Comparison of ENCODE assay signal across 9 cellular contexts in the genomic region with DNA sequence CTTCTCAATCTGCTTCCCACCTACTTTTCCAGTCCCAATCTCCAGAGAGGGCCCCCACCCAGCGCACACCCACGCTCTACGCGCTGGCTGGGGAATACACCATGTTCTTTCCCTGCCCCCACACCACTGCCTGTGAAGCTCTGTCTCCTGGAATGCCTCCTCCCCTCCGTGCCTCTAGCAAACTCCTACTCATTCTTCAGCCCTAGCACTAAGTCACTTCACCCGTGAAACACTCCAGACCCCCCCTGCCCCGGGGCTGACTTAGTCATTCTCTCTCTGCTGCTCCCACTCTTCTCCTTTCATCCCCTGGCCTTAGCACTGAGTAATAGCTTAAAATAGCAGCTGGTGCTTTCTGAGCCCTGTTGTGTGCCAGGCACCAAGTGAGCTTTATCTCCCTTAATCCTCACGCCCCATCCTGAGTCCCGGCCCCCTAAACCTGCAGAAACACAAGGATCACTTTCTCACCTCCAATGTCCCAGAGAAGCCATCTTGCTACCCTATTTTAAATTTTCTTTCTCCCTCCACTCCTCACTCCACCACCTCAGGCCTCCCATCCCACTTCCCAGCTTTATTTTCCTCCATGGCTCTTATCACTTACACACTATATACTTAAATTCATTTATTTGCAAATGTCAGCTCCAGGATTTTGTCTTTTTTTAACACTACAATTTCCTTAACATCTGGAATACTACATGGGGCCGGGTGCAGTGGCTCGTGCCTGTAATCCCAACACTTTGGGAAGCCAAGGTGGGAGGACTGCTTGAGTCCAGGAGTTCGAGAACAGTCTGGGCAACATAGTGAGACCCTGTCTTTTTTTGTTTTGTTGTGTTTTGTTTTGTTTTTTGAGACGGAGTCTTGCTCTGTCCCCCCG. TPM values are rescaled to one million over a fixed set of nuclear protein-coding genes. Genes with fewer than 3 reads are reported as not detected.
A peak's percentile ranks its signal among the peaks of the same experiment; 100 is the strongest.
DNase-seq lines count a peak whose midpoint lies in the region; ATAC-seq and TF ChIP-seq lines count a peak whose summit lies in the region.
"Had no signal": no experiment of that assay in that cellular context is flagged by ENCODE, and none has a peak within 500 bp of the region (broad histone marks: within the 10 kb centered on the region; RNA-seq: fewer than 3 reads in every experiment).

No MANE protein-coding gene starts in this region.

- 39 to 42% methylated on average over 14 of the region's 14 CpGs for WGBS in esophagus squamous epithelium, 2 donors
- WGBS in upper lobe of left lung, 2 donors = 55 to 56% methylated on average over 14 of the region's 14 CpGs

- H3K4me3 ChIP-seq in H7 (ENCODE audit: insufficient read depth, low read depth, low read length) (no peak overlapping the region), WERI-Rb-1 (ENCODE audit: low read depth, low read length) (peak overlapping the region; percentile 37), esophagus squamous epithelium (no peak overlapping the region), upper lobe of left lung (no peak overlapping the region)

- no peaks in the 10 kb centered on the region for H3K36me3 ChIP-seq in H7 (replicated peaks; ENCODE audit: control insufficient read depth, insufficient read depth, low read length)
- no peaks in the 10 kb centered on the region for H3K36me3 ChIP-seq in WERI-Rb-1
- no peaks in the 10 kb centered on the region for H3K36me3 ChIP-seq in esophagus squamous epithelium
- H3K36me3 ChIP-seq in upper lobe of left lung = no peaks in the 10 kb centered on the region

- ATAC-seq in upper lobe of left lung (ENCODE audit: low FRiP score in 2 of 2) = peak; percentile 61 to 83
- no peak for ATAC-seq in HG03025 (IDR thresholded peaks at IDR 0.05; ENCODE audit: low FRiP score, unreplicated experiment)
- ATAC-seq in GM21367 (IDR thresholded peaks at IDR 0.05; ENCODE audit: unreplicated experiment) = no peak

- H3K9me3 ChIP-seq in WERI-Rb-1 (ENCODE audit: severe bottlenecking) = no peaks in the 10 kb centered on the region
- H3K9me3 ChIP-seq in esophagus squamous epithelium = no peaks in the 10 kb centered on the region
- H3K9me3 ChIP-seq in upper lobe of left lung = no peaks in the 10 kb centered on the region

- H3K9me3 Mint-ChIP-seq in osteocyte (ENCODE audit: unreplicated experiment) = no peaks in the 10 kb centered on the region

- TF ChIP-seq CTCF in WERI-Rb-1 (IDR thresholded peaks at IDR 0.05; ENCODE audit: low read depth, low read length) (no peak), esophagus squamous epithelium (IDR thresholded peaks at IDR 0.05) (no peak), osteocyte (IDR thresholded peaks at IDR 0.05) (no peak), upper lobe of left lung (IDR thresholded peaks at IDR 0.05) (no peak)

- TF ChIP-seq POLR2A in esophagus squamous epithelium (IDR thresholded peaks at IDR 0.05) = no peak
- no peak for TF ChIP-seq POLR2A in upper lobe of left lung (IDR thresholded peaks at IDR 0.05)

- intact Hi-C loops in esophagus squamous epithelium (cut with DNase I) = no loop called here

- H3K27me3 ChIP-seq in H7 (ENCODE audit: control insufficient read depth, insufficient read depth, low read length) (no peaks in the 10 kb centered on the region; the same call in 1 of the 2 replicates), WERI-Rb-1 (ENCODE audit: insufficient read depth, low read depth, severe bottlenecking) (no peaks in the 10 kb centered on the region), esophagus squamous epithelium (no peaks in the 10 kb centered on the region), upper lobe of left lung (no peaks in the 10 kb centered on the region)

- peaks cover 20 to 75% (median 33%) of the 10 kb centered on the region in 3 donors for H3K4me1 ChIP-seq in esophagus squamous epithelium
- peaks cover 6 to 30% (median 25%) of the 10 kb centered on the region in 4 donors for H3K4me1 ChIP-seq in upper lobe of left lung

- no peak overlapping the region for H3K27ac Mint-ChIP-seq in osteocyte (ENCODE audit: unreplicated experiment)

- H3K27ac ChIP-seq in WERI-Rb-1 (peak overlapping the region; percentile 63), esophagus squamous epithelium (peak overlapping the region; percentile 57 to 80 (median 72)), upper lobe of left lung (peak overlapping the region in 2 of 4 donors; percentile 47 to 57)

- no peaks in the 10 kb centered on the region for H3K4me1 Mint-ChIP-seq in osteocyte (ENCODE audit: unreplicated experiment)

- no peak overlapping the region for H3K4me3 Mint-ChIP-seq in osteocyte (ENCODE audit: unreplicated experiment)

- DNase-seq in H7 = peak; percentile 61
- DNase-seq in WERI-Rb-1 = peak; percentile 92
- no peak for DNase-seq in esophagus squamous epithelium (lab: John Stamatoyannopoulos, UW)
- peak; percentile 91 for DNase-seq in osteocyte (ENCODE audit: extremely low spot score, unreplicated experiment)
- DNase-seq in upper lobe of left lung = peak in 1 of 2 donors; percentile 72
- DNase-seq in COR-L47 (lab: John Stamatoyannopoulos, UW) = no peak

- TF ChIP-seq EP300 in upper lobe of left lung (IDR thresholded peaks at IDR 0.05) = peak in 1 of 4 donors; percentile 51

- no peaks in the 10 kb centered on the region for H3K36me3 Mint-ChIP-seq in osteocyte (ENCODE audit: unreplicated experiment)

- H3K27me3 Mint-ChIP-seq in osteocyte (ENCODE audit: unreplicated experiment) = no peaks in the 10 kb centered on the region

RNA-seq across cellular contexts. Expression of a gene that starts 6.3 kb away (rescaled TPM):
- total RNA-seq in H7 (2014; rRNA removed; shearing (Covaris generic)) = 18.9 and 24.5 TPM in 2 replicates
- total RNA-seq in esophagus squamous epithelium = 1 to 10 TPM; 4.7 to 6.5 (median 5.3) TPM
- 0.97 and 1.1 TPM in 2 replicates for total RNA-seq in osteocyte
- 10 to 100 TPM in 5 of 6 donors, 1 to 10 TPM in 1; 7.3 to 56.4 (median 43.4) TPM for total RNA-seq in upper lobe of left lung

RNA-seq across cellular contexts. Expression of a gene that starts 33.7 kb away (rescaled TPM):
- 1.1 and 4.2 TPM in 2 replicates for total RNA-seq in H7 (2014; rRNA removed; shearing (Covaris generic))
- 1 to 10 TPM; 1.3 to 9.7 (median 3.3) TPM for total RNA-seq in esophagus squamous epithelium
- 0.11 and 0.37 TPM in 2 replicates for total RNA-seq in osteocyte
- 10 to 100 TPM in 2 of 6 donors, 1 to 10 TPM in 4; 2.1 to 36.7 (median 5.1) TPM for total RNA-seq in upper lobe of left lung
- total RNA-seq: pulmonary artery endothelial cell had no signal

Comparison
In these comparisons a context has a peak if more than half of its experiments do, and no peak if none do; other contexts are left out.
1. DNase-seq: peak in H7 (single experiment), WERI-Rb-1 (single experiment) and osteocyte (single experiment); none in esophagus squamous epithelium (single experiment) and COR-L47 (single experiment).
2. ATAC-seq: peak in upper lobe of left lung (2 of 2); none in HG03025 (single experiment) and GM21367 (single experiment).